In genomic region chr1:235131961-235132360, GRCh38 we compare ENCODE assay signal across 1 cellular context.
TF ChIP-seq lines count a peak whose summit lies in the region.

No MANE protein-coding gene starts in this region.

TF ChIP-seq in WTC11, 78 proteins besides CTCF, POLR2A, EP300 and RAD21 (continued from another document):
- no peak for TF ChIP-seq PRDM15 (CRISPR knock-in tag; IDR thresholded peaks at IDR 0.05)
- no peak for TF ChIP-seq SP1 (CRISPR knock-in tag; conservative IDR thresholded peaks at IDR 0.05)
- TF ChIP-seq IRF2 (CRISPR knock-in tag; IDR thresholded peaks at IDR 0.05; ENCODE audit: borderline replicate concordance, low read depth): no peak
- TF ChIP-seq PREB (CRISPR knock-in tag; IDR thresholded peaks at IDR 0.05; ENCODE audit: borderline replicate concordance): no peak
